ENCODE assay signal across 8 cellular contexts in the genomic region with DNA sequence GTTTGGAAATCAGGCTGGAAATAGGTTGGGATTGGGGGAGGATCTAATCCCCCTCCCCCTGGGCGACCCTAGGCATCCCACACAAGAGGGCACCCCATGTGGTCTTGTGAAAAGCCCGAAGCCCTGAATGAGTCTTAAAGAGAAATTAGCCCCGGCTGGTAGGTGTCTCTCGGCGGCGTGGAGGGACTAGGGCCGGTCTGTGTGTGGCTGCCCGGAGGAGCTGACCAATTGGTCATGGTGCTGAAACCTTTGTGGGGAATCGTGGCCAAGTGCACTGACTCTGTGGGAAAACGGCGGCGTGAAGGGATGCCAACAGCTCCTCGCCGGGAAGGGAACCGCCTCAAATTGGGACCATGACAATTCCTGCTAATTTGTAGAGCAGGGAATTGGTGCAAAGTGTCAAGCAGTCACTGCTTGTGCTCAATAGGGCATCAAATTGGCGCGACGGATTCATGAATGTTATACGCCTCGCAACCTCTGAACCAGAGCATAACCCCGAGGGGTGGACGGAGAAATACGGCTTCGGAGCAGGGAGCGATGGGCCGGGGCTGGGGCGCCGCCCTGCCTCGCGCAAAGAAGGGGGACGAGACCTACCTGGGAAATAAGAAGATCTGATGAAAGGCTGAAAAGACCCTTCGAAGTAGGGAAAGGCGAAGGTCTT. TPM values are rescaled to one million over a fixed set of nuclear protein-coding genes. Genes with fewer than 3 reads are reported as not detected.
DNase-seq lines count a peak whose midpoint lies in the region; FAIRE-seq and TF ChIP-seq lines count a peak whose summit lies in the region.

No MANE protein-coding gene starts in this region.

- DNase-seq in H54 (ENCODE audit: insufficient read length, low spot score) (peak; percentile 43), SJSA1 (ENCODE audit: low read depth in 1 of 2, low spot score in 2 of 2) (peak; percentile 12 to 56), fibroblast of the conjunctiva (ENCODE audit: low read depth) (peak; percentile 9), osteoblast (ENCODE audit: insufficient read length, low spot score, missing footprints) (peak; percentile 92), NCI-H2107 (lab: John Stamatoyannopoulos, UW) (no peak), D341Med (ENCODE audit: low spot score) (no peak), NCI-H1048 (lab: John Stamatoyannopoulos, UW) (no peak)
- no peak for DNase-seq in activated effector memory CD4-positive, alpha-beta T cell treated with anti-CD3 and anti-CD28 coated beads, Interleukin-2, amount 50 U/mL, for 16 hours

- no peak for FAIRE-seq in H54 (lab: Jason Lieb, UNC)

- H3K27ac ChIP-seq in SJSA1: no peak overlapping the region
- no peak overlapping the region for H3K27ac ChIP-seq in osteoblast (ENCODE audit: low read depth, low read length)

- H3K36me3 ChIP-seq in SJSA1: no peaks in the 10 kb centered on the region
- no peaks in the 10 kb centered on the region for H3K36me3 ChIP-seq in osteoblast (ENCODE audit: insufficient read depth, low read length)

- H4K20me1 ChIP-seq in osteoblast (ENCODE audit: insufficient read depth, low read length): peaks cover 5% of the 10 kb centered on the region

- no peak overlapping the region for H2AFZ ChIP-seq in osteoblast (ENCODE audit: low read length)

- TF ChIP-seq POLR2A in H54 (IDR thresholded peaks at IDR 0.05; ENCODE audit: low read depth, low read length): no peak

- no peak overlapping the region for H3K4me2 ChIP-seq in osteoblast (ENCODE audit: insufficient read depth, low read length)

- no peak for TF ChIP-seq CTCF in osteoblast (IDR thresholded peaks at IDR 0.05; ENCODE audit: extremely low read depth, low read depth, low read length)

- H3K4me1 ChIP-seq in SJSA1 (replicated peaks): peaks cover 6% of the 10 kb centered on the region
- H3K4me1 ChIP-seq in osteoblast (ENCODE audit: insufficient read depth, low read length): peaks cover 7% of the 10 kb centered on the region

- no peak overlapping the region for H3K4me3 ChIP-seq in SJSA1
- no peak overlapping the region for H3K4me3 ChIP-seq in osteoblast (ENCODE audit: insufficient read depth, low read length)

- H3K9me3 ChIP-seq in SJSA1 (replicated peaks): peaks cover 7% of the 10 kb centered on the region
- H3K9me3 ChIP-seq in osteoblast (ENCODE audit: low read depth, low read length): no peaks in the 10 kb centered on the region

- H3K79me2 ChIP-seq in osteoblast (ENCODE audit: insufficient read depth, low read length): no peaks in the 10 kb centered on the region

- H3K27me3 ChIP-seq in SJSA1 (replicated peaks) (peaks cover 82% of the 10 kb centered on the region), osteoblast (ENCODE audit: insufficient read depth, low read length) (peaks cover 92% of the 10 kb centered on the region)

RNA-seq across cellular contexts. Expression of gene DBX1, which starts 1.5 kb away (rescaled TPM):
- not detected in 2 replicates for total RNA-seq in SJSA1 (2014; rRNA removed; shearing (Covaris generic))
- total RNA-seq in osteoblast: not detected in 2 replicates

Comparison
In these comparisons a context has a peak if more than half of its experiments do, and no peak if none do; other contexts are left out.
1. DNase-seq: peak in H54 (single experiment), SJSA1 (2 of 2), fibroblast of the conjunctiva (single experiment) and osteoblast (single experiment); none in NCI-H2107 (single experiment), D341Med (single experiment), NCI-H1048 (single experiment) and activated effector memory CD4-positive, alpha-beta T cell treated with anti-CD3 and anti-CD28 coated beads, Interleukin-2, amount 50 U/mL, for 16 hours (single experiment).